In genomic region chr7:80608292-80608691, GRCh38 we compare ENCODE assay signal across 15 cellular contexts.
"Had no signal": no experiment of that assay in that cellular context is flagged by ENCODE, and none has a peak within 500 bp of the region (broad histone marks: within the 10 kb centered on the region; RNA-seq: fewer than 3 reads in every experiment).

No MANE protein-coding gene starts in this region.

- DNase-seq: effector CD4-positive, alpha-beta T cell; endodermal cell; foreskin melanocyte; naive thymus-derived CD8-positive, alpha-beta T cell; sigmoid colon; stimulated activated CD4-positive, alpha-beta T cell treated with anti-CD3 and anti-CD28 coated beads, Interleukin-2, amount 100 ng/mL, for 48 hours; stimulated activated naive CD4-positive, alpha-beta T cell treated with Interleukin-2 at 50 U/mL for 16 hours; thyroid gland had no signal

- H3K27me3 ChIP-seq: neutrophil, sigmoid colon, suprapubic skin, thyroid gland had no signal

- H3K4me3 ChIP-seq: coronary artery, sigmoid colon, smooth muscle cell, suprapubic skin, thyroid gland had no signal

- H3K9me3 ChIP-seq: neutrophil, sigmoid colon, suprapubic skin, thyroid gland had no signal

- ATAC-seq: naive thymus-derived CD8-positive, alpha-beta T cell had no signal

- H3K36me3 ChIP-seq: neutrophil, sigmoid colon, suprapubic skin, thyroid gland had no signal

- FAIRE-seq: endothelial cell of umbilical vein, keratinocyte, urothelium cell line had no signal

- H3K27ac ChIP-seq: coronary artery, neutrophil, sigmoid colon, suprapubic skin, thyroid gland had no signal
